In the genomic region with DNA sequence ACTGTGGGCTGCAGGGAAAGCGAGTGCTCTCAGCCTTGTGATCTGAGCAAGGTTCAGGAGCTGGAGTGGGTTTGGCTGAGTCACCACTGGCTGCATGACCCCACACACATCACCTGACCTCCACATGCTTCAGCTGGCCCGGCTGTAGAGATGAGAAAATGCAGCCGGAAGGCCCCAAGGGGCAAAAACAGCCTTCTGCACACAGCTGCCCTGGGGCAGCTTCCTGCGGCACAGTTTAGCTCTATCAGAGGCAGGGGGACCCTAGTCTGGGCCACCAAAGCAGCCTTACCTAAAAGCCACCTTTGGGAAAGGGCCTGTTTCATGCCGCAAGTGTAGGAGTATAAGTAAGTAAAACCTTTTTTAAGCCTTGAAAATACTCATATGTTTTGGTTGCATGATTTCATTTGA, we compare ENCODE assay signal across 8 cellular contexts.
DNase-seq lines count a peak whose midpoint lies in the region; ATAC-seq and TF ChIP-seq lines count a peak whose summit lies in the region.

No MANE protein-coding gene starts in this region.

- in situ Hi-C loops in GM13977 (cut with MboI; ENCODE audit: low pct_unique_long_range_greater_than_20kb, low sequenced_read_pairs, unreplicated experiment) = no loop called here

- WGBS in psoas muscle, 3 donors = 40 to 46% (median 46%) methylated on average over 5 of the region's 5 CpGs

- intact Hi-C loops in psoas muscle (cut with DNase I) = no loop called here

- H3K36me3 ChIP-seq in psoas muscle (ENCODE audit: insufficient read depth in 1 of 2, low read depth in 1 of 2) = no peaks in the 10 kb centered on the region

- no peaks in the 10 kb centered on the region for H3K27me3 ChIP-seq in psoas muscle (ENCODE audit: insufficient read depth in 3 of 3, low read length in 2 of 3)

- H3K27ac ChIP-seq in psoas muscle = peak overlapping the region; percentile 61

- TF ChIP-seq CTCF in GM13977 (IDR thresholded peaks at IDR 0.05; ENCODE audit: extremely low read depth, insufficient read depth, missing control alignments) (no peak), epithelial cell of proximal tubule (conservative IDR thresholded peaks at IDR 0.05; ENCODE audit: low read depth, low read length) (no peak), psoas muscle (IDR thresholded peaks at IDR 0.05) (no peak)

- ATAC-seq in GM21786 (IDR thresholded peaks at IDR 0.05; ENCODE audit: unreplicated experiment) (peak; percentile 94), psoas muscle (peak; percentile 69 to 74 (median 72))

- no peak for TF ChIP-seq RAD21 in Ishikawa (IDR thresholded peaks at IDR 0.05; ENCODE audit: low read depth)

- peak overlapping the region; percentile 31 for H3K4me3 ChIP-seq in epithelial cell of proximal tubule (ENCODE audit: low read depth, low read length)
- H3K4me3 ChIP-seq in psoas muscle = no peak overlapping the region

- 0 out of 2 replicates have a peak, but pooled peaks have one; percentile 7 for TF ChIP-seq EP300 in Ishikawa (IDR thresholded peaks at IDR 0.05; ENCODE audit: borderline replicate concordance)

- H3K4me1 ChIP-seq in psoas muscle = peaks cover 13% of the 10 kb centered on the region

- no peaks in the 10 kb centered on the region for H3K9me3 ChIP-seq in psoas muscle

- DNase-seq in GM13977 (ENCODE audit: low spot score) = peak; percentile 37
- peak; percentile 95 for DNase-seq in epithelial cell of proximal tubule (ENCODE audit: low read depth)
- DNase-seq in psoas muscle = peak; percentile 57 to 73
- DNase-seq in activated gamma-delta T cell (lab: John Stamatoyannopoulos, UW) = no peak
- DNase-seq in NCI-H2081 treated with DMSO at 0.1 percent for 48 hours (lab: John Stamatoyannopoulos, UW) = no peak
- no peak for DNase-seq in stimulated activated naive CD4-positive, alpha-beta T cell (lab: John Stamatoyannopoulos, UW)

TF ChIP-seq in Ishikawa, 13 proteins besides CTCF, POLR2A, EP300 and RAD21:
- TF ChIP-seq, protein P1, sequence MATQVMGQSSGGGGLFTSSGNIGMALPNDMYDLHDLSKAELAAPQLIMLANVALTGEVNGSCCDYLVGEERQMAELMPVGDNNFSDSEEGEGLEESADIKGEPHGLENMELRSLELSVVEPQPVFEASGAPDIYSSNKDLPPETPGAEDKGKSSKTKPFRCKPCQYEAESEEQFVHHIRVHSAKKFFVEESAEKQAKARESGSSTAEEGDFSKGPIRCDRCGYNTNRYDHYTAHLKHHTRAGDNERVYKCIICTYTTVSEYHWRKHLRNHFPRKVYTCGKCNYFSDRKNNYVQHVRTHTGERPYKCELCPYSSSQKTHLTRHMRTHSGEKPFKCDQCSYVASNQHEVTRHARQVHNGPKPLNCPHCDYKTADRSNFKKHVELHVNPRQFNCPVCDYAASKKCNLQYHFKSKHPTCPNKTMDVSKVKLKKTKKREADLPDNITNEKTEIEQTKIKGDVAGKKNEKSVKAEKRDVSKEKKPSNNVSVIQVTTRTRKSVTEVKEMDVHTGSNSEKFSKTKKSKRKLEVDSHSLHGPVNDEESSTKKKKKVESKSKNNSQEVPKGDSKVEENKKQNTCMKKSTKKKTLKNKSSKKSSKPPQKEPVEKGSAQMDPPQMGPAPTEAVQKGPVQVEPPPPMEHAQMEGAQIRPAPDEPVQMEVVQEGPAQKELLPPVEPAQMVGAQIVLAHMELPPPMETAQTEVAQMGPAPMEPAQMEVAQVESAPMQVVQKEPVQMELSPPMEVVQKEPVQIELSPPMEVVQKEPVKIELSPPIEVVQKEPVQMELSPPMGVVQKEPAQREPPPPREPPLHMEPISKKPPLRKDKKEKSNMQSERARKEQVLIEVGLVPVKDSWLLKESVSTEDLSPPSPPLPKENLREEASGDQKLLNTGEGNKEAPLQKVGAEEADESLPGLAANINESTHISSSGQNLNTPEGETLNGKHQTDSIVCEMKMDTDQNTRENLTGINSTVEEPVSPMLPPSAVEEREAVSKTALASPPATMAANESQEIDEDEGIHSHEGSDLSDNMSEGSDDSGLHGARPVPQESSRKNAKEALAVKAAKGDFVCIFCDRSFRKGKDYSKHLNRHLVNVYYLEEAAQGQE (IDR thresholded peaks at IDR 0.05; ENCODE audit: low read depth) = no peak
- TF ChIP-seq TAF1 (IDR thresholded peaks at IDR 0.05; ENCODE audit: low read depth) (no peak), ZBTB7A (IDR thresholded peaks at IDR 0.05; ENCODE audit: low read depth) (no peak), EGR1 (IDR thresholded peaks at IDR 0.05) (no peak), CREB1 (IDR thresholded peaks at IDR 0.05; ENCODE audit: low read depth) (no peak), FOXM1 (IDR thresholded peaks at IDR 0.05; ENCODE audit: borderline replicate concordance, low read depth) (no peak), NFIC (IDR thresholded peaks at IDR 0.05) (no peak), YY1 (IDR thresholded peaks at IDR 0.05; ENCODE audit: low read depth) (no peak), TEAD4 (IDR thresholded peaks at IDR 0.05) (no peak), CEBPB (IDR thresholded peaks at IDR 0.05) (no peak), TCF12 (IDR thresholded peaks at IDR 0.05; ENCODE audit: low read depth) (no peak)
- TF ChIP-seq, protein P2, sequence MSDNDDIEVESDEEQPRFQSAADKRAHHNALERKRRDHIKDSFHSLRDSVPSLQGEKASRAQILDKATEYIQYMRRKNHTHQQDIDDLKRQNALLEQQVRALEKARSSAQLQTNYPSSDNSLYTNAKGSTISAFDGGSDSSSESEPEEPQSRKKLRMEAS (IDR thresholded peaks at IDR 0.05) = no peak
- TF ChIP-seq, protein P3, sequence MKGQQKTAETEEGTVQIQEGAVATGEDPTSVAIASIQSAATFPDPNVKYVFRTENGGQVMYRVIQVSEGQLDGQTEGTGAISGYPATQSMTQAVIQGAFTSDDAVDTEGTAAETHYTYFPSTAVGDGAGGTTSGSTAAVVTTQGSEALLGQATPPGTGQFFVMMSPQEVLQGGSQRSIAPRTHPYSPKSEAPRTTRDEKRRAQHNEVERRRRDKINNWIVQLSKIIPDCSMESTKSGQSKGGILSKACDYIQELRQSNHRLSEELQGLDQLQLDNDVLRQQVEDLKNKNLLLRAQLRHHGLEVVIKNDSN (IDR thresholded peaks at IDR 0.05) = no peak

Comparison
In these comparisons a context has a peak if more than half of its experiments do, and no peak if none do; other contexts are left out.
1. DNase-seq: peak in GM13977 (single experiment), epithelial cell of proximal tubule (single experiment) and psoas muscle (2 of 2); none in activated gamma-delta T cell (single experiment), NCI-H2081 treated with DMSO at 0.1 percent for 48 hours (single experiment) and stimulated activated naive CD4-positive, alpha-beta T cell (0 of 6).